In genomic region chrX:53319614-53320542, GRCh38 we compare ENCODE assay signal across 9 cellular contexts. TPM values are rescaled to one million over a fixed set of nuclear protein-coding genes. Genes with fewer than 3 reads are reported as not detected.
A peak's percentile ranks its signal among the peaks of the same experiment; 100 is the strongest.
DNase-seq lines count a peak whose midpoint lies in the region; ATAC-seq, FAIRE-seq and TF ChIP-seq lines count a peak whose summit lies in the region.
"Had no signal": no experiment of that assay in that cellular context is flagged by ENCODE, and none has a peak within 500 bp of the region (broad histone marks: within the 10 kb centered on the region; RNA-seq: fewer than 3 reads in every experiment).

No MANE protein-coding gene starts in this region.

- H3K9ac ChIP-seq in fibroblast of lung (ENCODE audit: insufficient read depth, low read length), result no peak overlapping the region

- H3K9me3 ChIP-seq in Peyer's patch (no peaks in the 10 kb centered on the region), fibroblast of lung (ENCODE audit: control insufficient read depth, insufficient read depth, low read depth, low read length) (no peaks in the 10 kb centered on the region), pancreas (no peaks in the 10 kb centered on the region)

- CTCF ChIA-PET in Calu3 (lab: Charles Lee), result interaction anchor here (0.6 to 3.0 kb wide), 3 partner anchors 138 to 162 kb away, joined by 3 to 25 read pairs (median 4); no protein-coding TSS in a partner anchor

- intact Hi-C loops in Calu3 (cut with micrococcal nuclease; ENCODE audit: unreplicated experiment) (loop anchor here (5.0 kb wide), 1 partner anchor 38 kb away; the partner anchor contains the start of gene IQSEC2), pancreas (cut with DNase I) (loop anchor here in 1 of 3 donors (10.0 kb wide), 1 partner anchor 115 kb away; the partner anchor contains the start of gene HSD17B10)

- peaks cover 87% of the 10 kb centered on the region for H3K27me3 Mint-ChIP-seq in Calu3 (ENCODE audit: unreplicated experiment)

- H3K4me3 ChIP-seq in Peyer's patch, result peak overlapping the region; percentile 28 to 63 (median 51)
- H3K4me3 ChIP-seq in fibroblast of lung (replicated peaks in 1 of 4; ENCODE audit: control extremely low read depth in 1 of 4, insufficient read depth in 1 of 4, low read depth in 3 of 4, low read length in 4 of 4), result peak overlapping the region; percentile 56 to 66 (median 59)
- H3K4me3 ChIP-seq in pancreas, result peak overlapping the region; percentile 38 to 65 (median 44)

- H3K4me1 ChIP-seq in Peyer's patch, result peaks cover 0 to 8% (median 2%) of the 10 kb centered on the region in 4 donors
- H3K4me1 ChIP-seq in fibroblast of lung (ENCODE audit: control insufficient read depth, extremely low read depth, insufficient read depth, low read length), result no peaks in the 10 kb centered on the region
- no peaks in the 10 kb centered on the region for H3K4me1 ChIP-seq in pancreas

- H3K79me2 ChIP-seq in fibroblast of lung (ENCODE audit: control insufficient read depth, insufficient read depth, low read length), result no peaks in the 10 kb centered on the region

- no peak for DNase-seq in Calu3
- no peak for DNase-seq in Peyer's patch
- DNase-seq in fibroblast of lung (ENCODE audit: low read depth in 2 of 2), result no peak
- DNase-seq in pancreas, result no peak
- DNase-seq in HT-29 (ENCODE audit: low spot score), result no peak
- no peak for DNase-seq in NAMALWA (ENCODE audit: low spot score)
- DNase-seq in stimulated activated CD4-positive, alpha-beta T cell treated with anti-CD3 and anti-CD28 coated beads, Interleukin-2, amount 100 ng/mL, for 48 hours, result no peak

- ATAC-seq in pancreas, result peak in 1 of 4 donors; percentile 20
- no peak for ATAC-seq in GM21717 (IDR thresholded peaks at IDR 0.05; ENCODE audit: unreplicated experiment)

- peaks cover 14% of the 10 kb centered on the region for H3K36me3 Mint-ChIP-seq in Calu3 (ENCODE audit: insufficient read depth, unreplicated experiment)

- no peaks in the 10 kb centered on the region for H3K9me3 Mint-ChIP-seq in Calu3 (ENCODE audit: low read depth, unreplicated experiment)

- H3K36me3 ChIP-seq in Peyer's patch (no peaks in the 10 kb centered on the region), fibroblast of lung (ENCODE audit: control insufficient read depth, insufficient read depth, low read length) (no peaks in the 10 kb centered on the region), pancreas (no peaks in the 10 kb centered on the region)

- BruUV-seq in Calu3 (replicated peaks; lab: Mats Ljungman, UMichigan), result no TSS peak

- H3K27ac Mint-ChIP-seq in Calu3 (ENCODE audit: unreplicated experiment), result no peak overlapping the region

- H3K4me3 Mint-ChIP-seq in Calu3 (ENCODE audit: low read depth, unreplicated experiment), result peak overlapping the region; percentile 58

- peaks cover 1% of the 10 kb centered on the region for H4K20me1 ChIP-seq in fibroblast of lung (ENCODE audit: control insufficient read depth, extremely low read depth, insufficient read depth, low read length)

- no peak overlapping the region for H2AFZ ChIP-seq in fibroblast of lung (ENCODE audit: low read length)

- WGBS in pancreas, 2 donors, result 3 to 7% methylated on average over 25 to 31 of the region's 32 CpGs

- no peak for TF ChIP-seq POLR2A in Peyer's patch (IDR thresholded peaks at IDR 0.05)

- H3K4me2 ChIP-seq in fibroblast of lung (ENCODE audit: extremely low read depth, insufficient read depth, low read length), result peak overlapping the region; percentile 76

- H3K27ac ChIP-seq in Peyer's patch, result no peak overlapping the region
- no peak overlapping the region for H3K27ac ChIP-seq in fibroblast of lung (ENCODE audit: insufficient read depth, low read length)
- H3K27ac ChIP-seq in pancreas, result no peak overlapping the region

- peaks cover 10% of the 10 kb centered on the region for H3K4me1 Mint-ChIP-seq in Calu3 (ENCODE audit: low read depth, unreplicated experiment)

- FAIRE-seq in pancreas (lab: Jason Lieb, UNC), result no peak
- FAIRE-seq: islet of Langerhans had no signal

- H3K27me3 ChIP-seq in Peyer's patch (peaks cover 0 to 4% of the 10 kb centered on the region in 2 donors), fibroblast of lung (ENCODE audit: control insufficient read depth, insufficient read depth, low read length) (peaks cover 41% of the 10 kb centered on the region), pancreas (peaks cover 0 to 8% (median 0%) of the 10 kb centered on the region in 4 donors)

- TF ChIP-seq CTCF in Calu3 (IDR thresholded peaks at IDR 0.05; ENCODE audit: unreplicated experiment), result no peak
- no peak for TF ChIP-seq CTCF in Peyer's patch (IDR thresholded peaks at IDR 0.05)
- no peak for TF ChIP-seq CTCF in fibroblast of lung (conservative IDR thresholded peaks at IDR 0.05 in 1 of 2, IDR thresholded peaks at IDR 0.05 in 1 of 2; ENCODE audit: low read depth in 1 of 2, low read length in 2 of 2)
- no peak for TF ChIP-seq CTCF in pancreas (IDR thresholded peaks at IDR 0.05)

RNA-seq across cellular contexts. Expression of gene IQSEC2, which starts 38.5 kb away (rescaled TPM):
- total RNA-seq in Calu3 (2022) (14.1 and 15.2 TPM in 2 replicates), Peyer's patch (10 to 100 TPM; 20.6 to 77.9 (median 48.3) TPM), fibroblast of lung (3.6 and 9.9 TPM in 2 replicates), pancreas (10 to 100 TPM in 2 of 6 donors, 1 to 10 TPM in 4; 7.5 to 12.5 (median 8.8) TPM)
- polyA plus RNA-seq in fibroblast of lung (5.9 and 7.4 TPM in 2 replicates), pancreas (10 to 100 TPM; 10.2 to 13.2 TPM)
- 14.1 and 18.9 TPM in 2 replicates for polyA plus RNA-seq in fibroblast of lung (2012)
- polyA minus RNA-seq in fibroblast of lung (ENCODE audit: low replicate concordance), result 31.8 and 32.2 TPM in 2 replicates
- total RNA-seq in HT-29 (2014; rRNA removed; shearing (Covaris generic)), result 11.7 and 13.5 TPM in 2 replicates
